In genomic region chr6:155765275-155766194, GRCh38 we compare ENCODE assay signal across 15 cellular contexts.
DNase-seq lines count a peak whose midpoint lies in the region; ATAC-seq and TF ChIP-seq lines count a peak whose summit lies in the region.
"Had no signal": no experiment of that assay in that cellular context is flagged by ENCODE, and none has a peak within 500 bp of the region (broad histone marks: within the 10 kb centered on the region; RNA-seq: fewer than 3 reads in every experiment).

No MANE protein-coding gene starts in this region.

- H2AFZ ChIP-seq in SU-DHL-6 (ENCODE audit: low read depth, low read length, severe bottlenecking), result no peak overlapping the region

- intact Hi-C loops in CD4-positive, alpha-beta T cell (cut with DNase I, micrococcal nuclease), result no loop called here

- no peaks in the 10 kb centered on the region for H3K27me3 Mint-ChIP-seq in CD4-positive, alpha-beta T cell
- H3K27me3 Mint-ChIP-seq: activated CD4-positive, alpha-beta memory T cell treated with anti-CD3 and anti-CD28 coated beads for 36 hours had no signal

- peak; percentile 36 for TF ChIP-seq CTCF in SU-DHL-6 (IDR thresholded peaks at IDR 0.05; ENCODE audit: insufficient read depth, low read length, poor library complexity, severe bottlenecking)
- no peak for TF ChIP-seq CTCF in CD4-positive, alpha-beta T cell (IDR thresholded peaks at IDR 0.05)

- POLR2A ChIA-PET in CD4-positive, alpha-beta T cell (lab: Charles Lee), result no interaction called here

- no peaks in the 10 kb centered on the region for H4K20me1 ChIP-seq in SU-DHL-6 (ENCODE audit: low read depth, low read length)

- DNase-seq in A172 (ENCODE audit: low spot score) (peak; percentile 31), GM04503 (ENCODE audit: low read depth) (peak; percentile 18), fibroblast of peridontal ligament (ENCODE audit: extremely low read depth) (peak; percentile 74), SKM-1 treated with dmso at 0.1 percent for 144 hours (lab: John Stamatoyannopoulos, UW; ENCODE audit: unreplicated experiment) (no peak), D341Med (ENCODE audit: low spot score) (no peak)
- no peak for DNase-seq in CD4-positive, alpha-beta T cell
- DNase-seq: activated CD4-positive, alpha-beta memory T cell treated with anti-CD3 and anti-CD28 coated beads for 36 hours; DMS79 treated with DMSO at 0.1 percent for 48 hours; gastrocnemius medialis; kidney; NCI-H1930; NCI-H82 had no signal

- H3K4me2 ChIP-seq in SU-DHL-6 (ENCODE audit: low read depth, low read length, poor library complexity, severe bottlenecking), result no peak overlapping the region

- no peak overlapping the region for H3K4me3 ChIP-seq in SU-DHL-6 (ENCODE audit: insufficient read depth, low read length, poor library complexity, severe bottlenecking)
- H3K4me3 ChIP-seq: gastrocnemius medialis had no signal

- H3K9me3 ChIP-seq in SU-DHL-6 (ENCODE audit: insufficient read depth, low read length), result no peaks in the 10 kb centered on the region
- H3K9me3 ChIP-seq in CD4-positive, alpha-beta T cell (ENCODE audit: control insufficient read depth, low read length), result no peaks in the 10 kb centered on the region
- H3K9me3 ChIP-seq: gastrocnemius medialis had no signal

- H3K27me3 ChIP-seq in SU-DHL-6 (ENCODE audit: low read length), result no peaks in the 10 kb centered on the region
- H3K27me3 ChIP-seq in CD4-positive, alpha-beta T cell (ENCODE audit: control insufficient read depth, insufficient read depth, low read length), result no peaks in the 10 kb centered on the region
- H3K27me3 ChIP-seq: gastrocnemius medialis had no signal

- H3K9ac ChIP-seq in SU-DHL-6 (ENCODE audit: low read length), result no peak overlapping the region

- H3K4me1 Mint-ChIP-seq in CD4-positive, alpha-beta T cell (ENCODE audit: low read depth), result no peaks in the 10 kb centered on the region
- H3K4me1 Mint-ChIP-seq: activated T-helper 17 cell treated with anti-CD3 and anti-CD28 coated beads, Interleukin-2, amount 50 U/mL, for 72 hours had no signal

- H3F3A ChIP-seq in SU-DHL-6 (ENCODE audit: insufficient read depth), result no peaks in the 10 kb centered on the region

- H3K9me2 ChIP-seq in SU-DHL-6 (replicated peaks; ENCODE audit: insufficient read depth, low read length), result no peaks in the 10 kb centered on the region

- H3K79me2 ChIP-seq in SU-DHL-6 (ENCODE audit: insufficient read depth, low read length), result no peaks in the 10 kb centered on the region

- no peak overlapping the region for H3K27ac Mint-ChIP-seq in CD4-positive, alpha-beta T cell
- H3K27ac Mint-ChIP-seq: activated CD4-positive, alpha-beta memory T cell treated with anti-CD3 and anti-CD28 coated beads for 36 hours; activated T-helper 17 cell treated with anti-CD3 and anti-CD28 coated beads, Interleukin-2, amount 50 U/mL, for 72 hours had no signal

- H3K9me3 Mint-ChIP-seq in CD4-positive, alpha-beta T cell, result peaks cover 8% of the 10 kb centered on the region

- H3K36me3 ChIP-seq in SU-DHL-6 (ENCODE audit: low read length), result no peaks in the 10 kb centered on the region
- H3K36me3 ChIP-seq: gastrocnemius medialis had no signal

- CTCF ChIA-PET in CD4-positive, alpha-beta T cell (lab: Charles Lee), result no interaction called here

- no peaks in the 10 kb centered on the region for H3K36me3 Mint-ChIP-seq in CD4-positive, alpha-beta T cell (ENCODE audit: low read depth)
- H3K36me3 Mint-ChIP-seq: activated CD4-positive, alpha-beta memory T cell treated with anti-CD3 and anti-CD28 coated beads for 36 hours had no signal

- no peak overlapping the region for H3K4me3 Mint-ChIP-seq in CD4-positive, alpha-beta T cell
- H3K4me3 Mint-ChIP-seq: activated CD4-positive, alpha-beta memory T cell treated with anti-CD3 and anti-CD28 coated beads for 36 hours; activated T-helper 17 cell treated with anti-CD3 and anti-CD28 coated beads, Interleukin-2, amount 50 U/mL, for 72 hours had no signal

- ATAC-seq in CD4-positive, alpha-beta T cell (ENCODE audit: poor library complexity), result no peak
- ATAC-seq in HG03280 (IDR thresholded peaks at IDR 0.05; ENCODE audit: unreplicated experiment), result no peak
- ATAC-seq: activated T-helper 17 cell treated with anti-CD3 and anti-CD28 coated beads, Interleukin-2, amount 50 U/mL, for 72 hours; gastrocnemius medialis had no signal

- H3K27ac ChIP-seq in SU-DHL-6 (ENCODE audit: low read depth, low read length), result no peak overlapping the region
- no peak overlapping the region for H3K27ac ChIP-seq in CD4-positive, alpha-beta T cell (ENCODE audit: low read depth, low read length)
- H3K27ac ChIP-seq: gastrocnemius medialis had no signal

Comparison
In these comparisons a context has a peak if more than half of its experiments do, and no peak if none do; other contexts are left out.
1. DNase-seq: peak in A172 (single experiment), GM04503 (single experiment) and fibroblast of peridontal ligament (single experiment); none in CD4-positive, alpha-beta T cell (0 of 10), SKM-1 treated with dmso at 0.1 percent for 144 hours (single experiment) and D341Med (single experiment).